ENCODE assay signal across 24 cellular contexts in genomic region chr16:84497836-84498610, GRCh38.
"Had no signal": no experiment of that assay in that cellular context is flagged by ENCODE, and none has a peak within 500 bp of the region (broad histone marks: within the 10 kb centered on the region; RNA-seq: fewer than 3 reads in every experiment).

No MANE protein-coding gene starts in this region.

- H2AFZ ChIP-seq: parathyroid adenoma had no signal

- H3K4me1 ChIP-seq: breast epithelium, left ventricle myocardium inferior, parathyroid adenoma, right lobe of liver, suprapubic skin had no signal

- H3K4me3 ChIP-seq: breast epithelium, left ventricle myocardium inferior, right lobe of liver, skin epidermis, suprapubic skin had no signal

- FAIRE-seq: endometrium had no signal

- DNase-seq: activated CD4-positive, alpha-beta memory T cell treated with anti-CD3 and anti-CD28 coated beads, Interleukin-2, amount 10 ng/mL, durations not matched to agents 7 days and 5 days; activated CD4-positive, alpha-beta T cell treated with anti-CD3 and anti-CD28 coated beads, Interleukin-2, amount 10 ng/mL, durations not matched to agents 24 days and 14 days; activated naive CD4-positive, alpha-beta T cell treated with anti-CD3 and anti-CD28 coated beads for 36 hours; activated naive CD8-positive, alpha-beta T cell treated with anti-CD3 and anti-CD28 coated beads, Interleukin-2, amount 10 ng/mL, durations not matched to agents 7 days and 5 days; amniotic stem cell; foreskin fibroblast; kidney glomerular epithelial cell; left ventricle myocardium inferior; mammary epithelial cell; midbrain; stimulated activated CD4-positive, alpha-beta T cell treated with anti-CD3 and anti-CD28 coated beads, Interleukin-2, amount 100 ng/mL, for 24 hours; stimulated activated naive CD8-positive, alpha-beta T cell treated with anti-CD3 and anti-CD28 coated beads, Interleukin-15, amount 100 ng/mL, for 72 hours; T-cell had no signal

- H3K9ac ChIP-seq: parathyroid adenoma had no signal

- H3K36me3 ChIP-seq: breast epithelium, right lobe of liver had no signal

- H3K27me3 ChIP-seq: breast epithelium, neutrophil, right lobe of liver, suprapubic skin had no signal

- ATAC-seq: activated CD4-positive, CD25-positive, alpha-beta regulatory T cell treated with anti-CD3 and anti-CD28 coated beads, Interleukin-2, amount 50 U/mL, for 24 hours; natural killer cell treated with Interleukin-12 subunit alpha and Interleukin-12 subunit beta and Interleukin-15 and Interleukin-18, amount 100 ng/mL, for 72 hours; right lobe of liver; stimulated activated effector memory CD8-positive, alpha-beta T cell treated with anti-CD3 and anti-CD28 coated beads, Interleukin-12 subunit alpha, Interleukin-12 subunit beta, amount 100 ng/mL, for 72 hours; stimulated activated naive CD8-positive, alpha-beta T cell treated with anti-CD3 and anti-CD28 coated beads, Interleukin-15, amount 100 ng/mL, for 72 hours; T-cell had no signal

- H3K27ac ChIP-seq: breast epithelium, left ventricle myocardium inferior, neutrophil, parathyroid adenoma, right lobe of liver, skin epidermis, suprapubic skin, VCaP had no signal

- H3K79me2 ChIP-seq: parathyroid adenoma had no signal

- H3K9me3 ChIP-seq: breast epithelium, left ventricle myocardium inferior, right lobe of liver, suprapubic skin had no signal
